20 cellular contexts compared by ENCODE assay signal in the genomic region with DNA sequence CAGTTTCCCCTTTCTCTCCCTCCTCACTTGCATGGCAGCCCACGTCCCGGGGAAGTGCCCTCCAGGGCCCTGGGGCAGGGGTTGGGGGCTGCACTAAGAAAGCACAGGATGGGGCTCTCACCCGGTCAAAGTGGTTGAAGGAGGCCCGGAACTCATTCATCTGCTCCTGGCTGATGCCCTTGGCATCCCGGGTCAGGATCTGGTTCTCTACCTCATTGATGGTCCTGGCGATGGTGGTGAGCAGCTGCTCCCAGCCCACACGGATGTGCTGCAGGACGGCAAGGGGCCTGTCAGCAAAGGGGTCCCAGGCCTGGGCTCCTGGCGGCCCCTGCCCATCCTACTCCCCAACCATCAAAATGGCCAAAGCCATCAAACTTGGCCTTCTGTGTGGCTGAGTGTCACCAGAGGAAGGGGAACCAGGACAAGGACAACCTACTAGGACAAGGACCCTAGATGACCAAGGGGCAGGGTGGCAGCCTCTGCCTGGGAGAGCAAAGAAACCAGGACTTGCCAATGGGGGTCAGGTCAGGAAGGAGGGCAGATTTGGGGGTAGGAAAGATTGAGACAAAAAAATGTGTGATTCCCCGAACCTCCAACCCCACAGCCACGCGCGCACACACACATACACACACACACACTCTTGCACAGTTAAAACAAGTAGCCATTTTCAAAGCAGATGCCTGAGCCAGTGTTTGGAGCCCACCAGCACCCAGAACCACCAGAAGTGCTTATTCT.
DNase-seq lines count a peak whose midpoint lies in the region; ATAC-seq, FAIRE-seq and TF ChIP-seq lines count a peak whose summit lies in the region.
"Had no signal": no experiment of that assay in that cellular context is flagged by ENCODE, and none has a peak within 500 bp of the region (broad histone marks: within the 10 kb centered on the region; RNA-seq: fewer than 3 reads in every experiment).

No MANE protein-coding gene starts in this region.

- H3K9ac ChIP-seq in rectal smooth muscle tissue (ENCODE audit: low read length) (no peak overlapping the region), mesendoderm (ENCODE audit: low read length) (no peak overlapping the region)

- H3K4me1 ChIP-seq in gastroesophageal sphincter (peaks cover 0 to 50% (median 0%) of the 10 kb centered on the region in 3 donors), rectal smooth muscle tissue (ENCODE audit: control insufficient read depth, insufficient read depth, low read length) (peaks cover 7% of the 10 kb centered on the region), esophagus squamous epithelium (peaks cover 5 to 13% (median 9%) of the 10 kb centered on the region in 3 donors), mesendoderm (ENCODE audit: control insufficient read depth, low read depth, low read length) (no peaks in the 10 kb centered on the region)

- TF ChIP-seq POLR2A in gastroesophageal sphincter (IDR thresholded peaks at IDR 0.05) = no peak
- no peak for TF ChIP-seq POLR2A in esophagus squamous epithelium (IDR thresholded peaks at IDR 0.05)

- no peak overlapping the region for H4K5ac ChIP-seq in mesendoderm (ENCODE audit: low read length)

- H2BK5ac ChIP-seq in mesendoderm (ENCODE audit: low read length) = no peak overlapping the region

- no peak for TF ChIP-seq EP300 in gastroesophageal sphincter (IDR thresholded peaks at IDR 0.05)

- 85 to 100% methylated on average over 2 to 4 of the region's 13 CpGs for WGBS in gastroesophageal sphincter (ENCODE audit: low coverage in 1 of 2), 2 donors
- WGBS in esophagus squamous epithelium, 2 donors = 92 to 93% methylated on average over 5 to 6 of the region's 13 CpGs
- no CpG with 5 or more reads among the region's 13 CpGs for WGBS in mesendoderm (ENCODE audit: extremely low coverage, insufficient coverage, low lambda C conversion rate)

- TF ChIP-seq CTCF in RWPE1 (conservative IDR thresholded peaks at IDR 0.05; ENCODE audit: low read depth) (no peak), gastroesophageal sphincter (IDR thresholded peaks at IDR 0.05) (no peak), esophagus squamous epithelium (IDR thresholded peaks at IDR 0.05) (no peak)

- H3K79me1 ChIP-seq in mesendoderm (ENCODE audit: low read length) = no peaks in the 10 kb centered on the region

- no peak overlapping the region for H3K23ac ChIP-seq in mesendoderm (ENCODE audit: low read length)

- H3K4ac ChIP-seq in mesendoderm (ENCODE audit: low read depth, low read length) = no peak overlapping the region

- H2BK15ac ChIP-seq in mesendoderm (replicated peaks; ENCODE audit: low read depth) = no peak overlapping the region

- no peak overlapping the region for H3K18ac ChIP-seq in mesendoderm (ENCODE audit: low read length)

- H3K4me3 ChIP-seq in gastroesophageal sphincter = no peak overlapping the region
- H3K4me3 ChIP-seq in rectal smooth muscle tissue (ENCODE audit: low read length) = no peak overlapping the region
- H3K4me3 ChIP-seq in esophagus squamous epithelium = no peak overlapping the region
- H3K4me3 ChIP-seq in mesendoderm (ENCODE audit: low read length) = no peak overlapping the region

- H3K27me3 ChIP-seq in gastroesophageal sphincter = no peaks in the 10 kb centered on the region
- H3K27me3 ChIP-seq in rectal smooth muscle tissue (ENCODE audit: control insufficient read depth, insufficient read depth, low read length) = no peaks in the 10 kb centered on the region
- H3K27me3 ChIP-seq in esophagus squamous epithelium = no peaks in the 10 kb centered on the region
- no peaks in the 10 kb centered on the region for H3K27me3 ChIP-seq in mesendoderm (ENCODE audit: insufficient read depth, low read length, poor library complexity)

- POLR2A ChIA-PET in RWPE1 (lab: Yijun Ruan, JAX; ENCODE audit: low non-redundant PET) = no interaction called here

- CTCF ChIA-PET in RWPE1 (lab: Yijun Ruan, JAX) = no interaction called here

- peak; percentile 72 for FAIRE-seq in HTR-8/SVneo (lab: Jason Lieb, UNC)
- FAIRE-seq: D721Med, GM12891, H1 had no signal

- H4K8ac ChIP-seq in mesendoderm (ENCODE audit: low read depth, low read length) = no peak overlapping the region

- no peak overlapping the region for H2BK120ac ChIP-seq in mesendoderm (ENCODE audit: low read depth, low read length)

- peak overlapping the region; percentile 26 for H3K27ac ChIP-seq in RWPE1
- peak overlapping the region in 3 of 4 donors; percentile 74 to 99 (median 74) for H3K27ac ChIP-seq in gastroesophageal sphincter
- H3K27ac ChIP-seq in rectal smooth muscle tissue (ENCODE audit: low read depth, low read length) = peak overlapping the region; percentile 60
- peak overlapping the region in 1 of 4 donors; percentile 60 for H3K27ac ChIP-seq in esophagus squamous epithelium
- H3K27ac ChIP-seq in mesendoderm (ENCODE audit: low read depth, low read length) = no peak overlapping the region
- H3K27ac ChIP-seq: C4-2B had no signal

- H3K9me3 ChIP-seq in gastroesophageal sphincter (no peaks in the 10 kb centered on the region), esophagus squamous epithelium (no peaks in the 10 kb centered on the region)

- no peak for DNase-seq in HTR-8/SVneo (ENCODE audit: insufficient read length, low spot score)
- DNase-seq in RWPE1 (ENCODE audit: low spot score) = no peak
- DNase-seq in NCI-H1105 (lab: John Stamatoyannopoulos, UW) = no peak
- DNase-seq in esophagus squamous epithelium (lab: John Stamatoyannopoulos, UW) = no peak
- DNase-seq in HK-2 (ENCODE audit: unreplicated experiment) = no peak
- no peak for DNase-seq in mesendoderm
- DNase-seq: ACHN, AML-193, NCI-H1436, NCI-H2029, NCI-H345, NCI-H526, PC-3, RPMI8226 had no signal

- H3K56ac ChIP-seq in mesendoderm (ENCODE audit: low read length) = no peak overlapping the region

- no peak overlapping the region for H3K4me2 ChIP-seq in mesendoderm (ENCODE audit: low read length)

- intact Hi-C loops in esophagus squamous epithelium (cut with DNase I) = no loop called here

- ATAC-seq in gastroesophageal sphincter = no peak
- ATAC-seq: PC-3 had no signal

- H2AK5ac ChIP-seq in mesendoderm (ENCODE audit: low read length) = no peak overlapping the region

- H3K36me3 ChIP-seq in gastroesophageal sphincter (peaks cover 0 to 100% of the 10 kb centered on the region in 2 donors), rectal smooth muscle tissue (ENCODE audit: control insufficient read depth, insufficient read depth, low read length) (peaks cover 50% of the 10 kb centered on the region), esophagus squamous epithelium (peaks cover 54 to 100% (median 68%) of the 10 kb centered on the region in 3 donors), mesendoderm (ENCODE audit: control insufficient read depth, insufficient read depth, low read length) (peaks cover 35% of the 10 kb centered on the region)

- H3K79me2 ChIP-seq in mesendoderm (ENCODE audit: control insufficient read depth, insufficient read depth, low read length) = no peaks in the 10 kb centered on the region
